ENCODE assay signal across 20 cellular contexts in the genomic region with DNA sequence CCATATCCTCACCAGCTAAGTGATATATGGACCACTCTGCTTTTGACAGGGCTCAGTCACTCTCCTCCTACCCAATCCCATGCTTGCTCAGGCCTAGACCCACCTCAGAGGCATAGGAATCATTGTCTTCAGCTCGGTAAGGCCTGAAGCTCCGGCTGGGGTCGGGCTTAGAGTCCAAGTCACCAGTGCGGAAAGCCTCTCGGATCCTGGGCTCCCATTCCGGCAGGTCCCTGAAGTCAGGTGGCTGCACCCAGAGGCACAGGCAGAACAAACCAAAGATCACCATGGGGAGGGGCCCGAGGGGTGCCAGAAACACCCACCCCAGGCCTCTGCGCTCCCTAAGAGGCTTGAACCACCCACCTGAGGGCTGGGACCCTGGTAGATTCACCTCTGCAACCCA. TPM values are rescaled to one million over a fixed set of nuclear protein-coding genes. Genes with fewer than 3 reads are reported as not detected.
DNase-seq lines count a peak whose midpoint lies in the region; ATAC-seq and TF ChIP-seq lines count a peak whose summit lies in the region.
"Had no signal": no experiment of that assay in that cellular context is flagged by ENCODE, and none has a peak within 500 bp of the region (broad histone marks: within the 10 kb centered on the region; RNA-seq: fewer than 3 reads in every experiment).

No MANE protein-coding gene starts in this region.

- TF ChIP-seq POLR2A in breast epithelium (IDR thresholded peaks at IDR 0.05): no peak
- TF ChIP-seq POLR2A in thyroid gland (IDR thresholded peaks at IDR 0.05): peak in 1 of 2 donors; percentile 9

- H3K4me3 ChIP-seq in breast epithelium (no peak overlapping the region), thyroid gland (replicated peaks in 1 of 3) (no peak overlapping the region), coronary artery (no peak overlapping the region)
- H3K4me3 ChIP-seq: MG63, PC-9, SK-N-MC had no signal

- POLR2A ChIA-PET in MCF 10A (lab: Yijun Ruan, JAX): interaction anchor here (0.9 to 1.5 kb wide), 4 partner anchors 10 to 51 kb away, joined by 3 to 4 read pairs (median 3); a partner anchor contains a TSS

- H3K4me3 Mint-ChIP-seq in MCF 10A (ENCODE audit: unreplicated experiment) (no peak overlapping the region), mesothelial cell of epicardium (no peak overlapping the region)
- no peak overlapping the region for H3K4me3 Mint-ChIP-seq in activated T-helper 17 cell treated with anti-CD3 and anti-CD28 coated beads, Interleukin-2, amount 50 U/mL, for 72 hours

- no peaks in the 10 kb centered on the region for H3K36me3 ChIP-seq in breast epithelium
- peaks cover 18 to 48% of the 10 kb centered on the region in 2 donors for H3K36me3 ChIP-seq in thyroid gland

- no peak for DNase-seq in breast epithelium (ENCODE audit: low spot score in 2 of 2)
- no peak for DNase-seq in MCF 10A (ENCODE audit: unreplicated experiment)
- DNase-seq in mesothelial cell of epicardium (ENCODE audit: low spot score in 2 of 2, unreplicated experiment in 2 of 2): no peak
- peak; percentile 81 to 82 for DNase-seq in thyroid gland
- DNase-seq in DMS153 treated with DMSO at 0.1 percent for 48 hours (lab: John Stamatoyannopoulos, UW; ENCODE audit: unreplicated experiment): no peak
- no peak for DNase-seq in coronary artery (ENCODE audit: low spot score)
- DNase-seq: DMS79, H7, Kasumi-1, MG63, NCI-H1417 treated with DMSO at 0.1 percent for 48 hours, NCI-H187 treated with DMSO at 0.1 percent for 48 hours, NCI-H2107, NCI-H748 treated with DMSO at 0.1 percent for 48 hours, RPMI8226, SHP77 treated with DMSO at 0.1 percent for 48 hours had no signal

- 9 to 19% methylated on average over 7 of the region's 8 CpGs for WGBS in thyroid gland, 2 donors

- ATAC-seq in activated T-helper 17 cell treated with anti-CD3 and anti-CD28 coated beads, Interleukin-2, amount 50 U/mL, for 72 hours (replicated peaks): no peak

- H3K27me3 ChIP-seq in breast epithelium (no peaks in the 10 kb centered on the region), thyroid gland (no peaks in the 10 kb centered on the region)
- H3K27me3 ChIP-seq: MG63 had no signal

- H3K9me3 ChIP-seq in breast epithelium: no peaks in the 10 kb centered on the region
- H3K9me3 ChIP-seq in thyroid gland: no peaks in the 10 kb centered on the region
- H3K9me3 ChIP-seq: MG63 had no signal

- no TSS peak for BruUV-seq in MCF 10A (replicated peaks; lab: Mats Ljungman, UMichigan)

- CTCF ChIA-PET in MCF 10A (lab: Yijun Ruan, JAX): interaction anchor here (0.5 to 1.2 kb wide), 3 partner anchors 9 to 381 kb away, joined by 3 to 8 read pairs (median 4); no protein-coding TSS in a partner anchor

- H3K27ac Mint-ChIP-seq in MCF 10A (ENCODE audit: low read depth, unreplicated experiment): no peak overlapping the region
- H3K27ac Mint-ChIP-seq in mesothelial cell of epicardium: peak overlapping the region; percentile 88
- no peak overlapping the region for H3K27ac Mint-ChIP-seq in activated T-helper 17 cell treated with anti-CD3 and anti-CD28 coated beads, Interleukin-2, amount 50 U/mL, for 72 hours

- no peaks in the 10 kb centered on the region for H3K4me1 ChIP-seq in breast epithelium
- peaks cover 46 to 49% of the 10 kb centered on the region in 2 donors for H3K4me1 ChIP-seq in thyroid gland

- no peaks in the 10 kb centered on the region for H3K9me3 Mint-ChIP-seq in MCF 10A (ENCODE audit: unreplicated experiment)
- no peaks in the 10 kb centered on the region for H3K9me3 Mint-ChIP-seq in mesothelial cell of epicardium
- no peaks in the 10 kb centered on the region for H3K9me3 Mint-ChIP-seq in activated T-helper 17 cell treated with anti-CD3 and anti-CD28 coated beads, Interleukin-2, amount 50 U/mL, for 72 hours

- intact Hi-C loops in breast epithelium (cut with DNase I; ENCODE audit: low total_unique reads) (no loop called here), MCF 10A (cut with micrococcal nuclease) (no loop called here), thyroid gland (cut with DNase I) (no loop called here)

- H3K36me3 Mint-ChIP-seq in MCF 10A (ENCODE audit: insufficient read depth, unreplicated experiment) (peaks cover 62% of the 10 kb centered on the region), mesothelial cell of epicardium (peaks cover 51% of the 10 kb centered on the region)
- no peaks in the 10 kb centered on the region for H3K36me3 Mint-ChIP-seq in activated T-helper 17 cell treated with anti-CD3 and anti-CD28 coated beads, Interleukin-2, amount 50 U/mL, for 72 hours (ENCODE audit: low read depth)

- H3K27ac ChIP-seq in breast epithelium (peak overlapping the region; percentile 57 to 59), VCaP (peak overlapping the region; percentile 88), thyroid gland (peak overlapping the region; percentile 76 to 89 (median 86)), coronary artery (no peak overlapping the region)
- H3K27ac ChIP-seq: SK-N-MC had no signal

- H3K27me3 Mint-ChIP-seq in MCF 10A (ENCODE audit: insufficient read depth, unreplicated experiment): no peaks in the 10 kb centered on the region
- H3K27me3 Mint-ChIP-seq in mesothelial cell of epicardium (ENCODE audit: low read depth): no peaks in the 10 kb centered on the region
- H3K27me3 Mint-ChIP-seq in activated T-helper 17 cell treated with anti-CD3 and anti-CD28 coated beads, Interleukin-2, amount 50 U/mL, for 72 hours: no peaks in the 10 kb centered on the region

- H3K4me1 Mint-ChIP-seq in MCF 10A (ENCODE audit: insufficient read depth, unreplicated experiment) (peaks cover 16% of the 10 kb centered on the region), mesothelial cell of epicardium (peaks cover 19% of the 10 kb centered on the region)
- H3K4me1 Mint-ChIP-seq in activated T-helper 17 cell treated with anti-CD3 and anti-CD28 coated beads, Interleukin-2, amount 50 U/mL, for 72 hours: peaks cover 4% of the 10 kb centered on the region

- TF ChIP-seq CTCF in breast epithelium (IDR thresholded peaks at IDR 0.05) (no peak), MCF 10A (IDR thresholded peaks at IDR 0.05; ENCODE audit: unreplicated experiment) (no peak), VCaP (conservative IDR thresholded peaks at IDR 0.05) (no peak), mesothelial cell of epicardium (IDR thresholded peaks at IDR 0.05; ENCODE audit: unreplicated experiment) (no peak), thyroid gland (IDR thresholded peaks at IDR 0.05) (peak in 2 of 6 experiments; percentile 28 to 37), coronary artery (IDR thresholded peaks at IDR 0.05) (no peak)

RNA-seq across cellular contexts. Expression of a gene that starts 39.0 kb away (rescaled TPM):
- total RNA-seq in breast epithelium (10 to 100 TPM in 2 of 3 donors, 1 to 10 TPM in 1; 6.9 to 13.1 (median 11.9) TPM), MCF 10A (2022) (7.8 and 8.4 TPM in 2 replicates), mesothelial cell of epicardium (12.2 to 15.1 TPM (median 13.7 TPM) in 3 replicates), thyroid gland (10 to 100 TPM; 10.6 to 14.9 (median 13.0) TPM)
- 10 to 100 TPM; 31.8 to 34.8 TPM for total RNA-seq in activated T-helper 17 cell treated with anti-CD3 and anti-CD28 coated beads, Interleukin-2, amount 50 U/mL, for 72 hours

Comparison
In these comparisons a context has a peak if more than half of its experiments do, and no peak if none do; other contexts are left out.
1. DNase-seq: peak in thyroid gland (2 of 2); none in breast epithelium (0 of 2), MCF 10A (single experiment), mesothelial cell of epicardium (0 of 2), DMS153 treated with DMSO at 0.1 percent for 48 hours (single experiment) and coronary artery (single experiment).
2. H3K27ac ChIP-seq: peak in breast epithelium (2 of 2), VCaP (single experiment) and thyroid gland (3 of 3); none in coronary artery (0 of 2).